In the genomic region with DNA sequence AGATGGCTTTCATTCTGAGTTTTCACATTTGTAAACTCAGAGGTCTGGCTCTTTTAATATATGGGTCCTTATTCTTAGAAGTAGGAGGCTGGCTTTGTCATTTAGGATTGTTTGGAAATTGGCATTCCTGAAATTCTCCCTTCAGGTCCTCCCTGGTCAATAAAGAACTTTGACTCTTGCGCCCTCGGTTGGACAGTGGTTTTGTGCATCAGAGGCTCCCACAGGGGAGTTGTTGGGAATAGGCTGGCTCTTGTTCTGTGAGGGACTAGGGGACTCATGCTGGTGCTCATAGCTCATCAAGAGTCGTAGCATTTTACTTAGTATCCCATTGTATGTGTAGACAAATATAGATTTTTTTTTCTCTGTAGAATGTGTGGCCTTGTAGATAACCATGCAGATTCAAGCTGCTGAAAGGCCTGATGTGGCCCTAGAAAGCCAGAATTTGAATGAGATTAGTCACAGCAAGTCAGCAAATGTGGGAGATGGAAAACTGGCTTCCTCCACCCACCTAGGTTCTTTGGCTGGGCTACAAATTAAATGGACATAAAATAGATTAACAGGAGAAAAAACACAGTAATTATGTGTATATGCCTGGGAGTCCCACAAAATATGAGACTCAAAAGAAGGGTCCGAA, we compare ENCODE assay signal across 26 cellular contexts.
DNase-seq lines count a peak whose midpoint lies in the region; ATAC-seq, FAIRE-seq and TF ChIP-seq lines count a peak whose summit lies in the region.
"Had no signal": no experiment of that assay in that cellular context is flagged by ENCODE, and none has a peak within 500 bp of the region (broad histone marks: within the 10 kb centered on the region; RNA-seq: fewer than 3 reads in every experiment).

No MANE protein-coding gene starts in this region.

- peaks cover 21% of the 10 kb centered on the region for H3K36me3 Mint-ChIP-seq in Caco-2 (ENCODE audit: insufficient read depth, unreplicated experiment)

- no peak overlapping the region for H4K91ac ChIP-seq in H1 (replicated peaks; ENCODE audit: insufficient read length, low read length)

- H2AK5ac ChIP-seq in H1 (ENCODE audit: low read depth, low read length) = no peak overlapping the region; the same call in 1 of the 2 replicates

- H3K18ac ChIP-seq in H1 (ENCODE audit: extremely low read depth, low read length) = no peak overlapping the region

- POLR2A ChIA-PET in Caco-2 (lab: Charles Lee) (no interaction called here), H1 (lab: Charles Lee; ENCODE audit: partially characterized antibody) (interaction anchor here (0.6 to 21.8 kb wide), 2 partner anchors 9 to 39 kb away, joined by 3 to 237 read pairs; no protein-coding TSS in a partner anchor)

- no peak overlapping the region for H4K8ac ChIP-seq in H1 (ENCODE audit: extremely low read depth, insufficient read depth, low read length)

- peaks cover 23% of the 10 kb centered on the region for H3K79me1 ChIP-seq in H1 (ENCODE audit: low read depth, low read length)

- WGBS in HUES64 = 75% methylated on average over 3 of the region's 4 CpGs
- 69% methylated on average over 4 of the region's 4 CpGs; no CpG with 5 or more reads in 1 of the 2 experiments for WGBS in H1 (ENCODE audit: extremely low coverage in 1 of 2, insufficient coverage in 1 of 2, insufficient read length in 1 of 2, insufficient replicate concordance in 2 of 2, low coverage in 1 of 2, low lambda C conversion rate in 2 of 2, missing lambda C conversion rate in 1 of 2), 2 experiments
- WGBS in liver = 50% methylated on average over 4 of the region's 4 CpGs

- no peak overlapping the region for H3K56ac ChIP-seq in H1 (replicated peaks; ENCODE audit: insufficient read length, low read depth, low read length)

- no TSS peak for BruUV-seq in Caco-2 (replicated peaks; lab: Mats Ljungman, UMichigan)

- no peak overlapping the region for H2AFZ ChIP-seq in H1 (ENCODE audit: low read length)
- H2AFZ ChIP-seq: hepatocyte had no signal

- in situ Hi-C loops in ACHN (cut with HindIII; ENCODE audit: low pct_ligation_motif_present, low pct_unique_long_range_greater_than_20kb, low sequenced_read_pairs) = no loop called here

- H3K27me3 ChIP-seq in Caco-2 (replicated peaks; ENCODE audit: control insufficient read depth, insufficient read depth, low read length) = no peaks in the 10 kb centered on the region
- H3K27me3 ChIP-seq in HUES64 (ENCODE audit: insufficient read depth, low read length) = no peaks in the 10 kb centered on the region
- H3K27me3 ChIP-seq in H1 (replicated peaks in 1 of 4; ENCODE audit: control insufficient read depth in 3 of 4, extremely low read depth in 1 of 4, insufficient read depth in 3 of 4, low read length in 3 of 4) = no peaks in the 10 kb centered on the region
- no peaks in the 10 kb centered on the region for H3K27me3 ChIP-seq in liver (ENCODE audit: control insufficient read depth in 4 of 4, insufficient read depth in 4 of 4, low read length in 3 of 4)
- H3K27me3 ChIP-seq: body of pancreas, hepatocyte, thyroid gland had no signal

- H3K9me3 ChIP-seq in Caco-2 = no peaks in the 10 kb centered on the region
- H3K9me3 ChIP-seq in HUES64 (ENCODE audit: insufficient read depth, low read depth, low read length) = no peaks in the 10 kb centered on the region
- H3K9me3 ChIP-seq in H1 (ENCODE audit: insufficient read depth in 2 of 2, low read depth in 1 of 2, low read length in 1 of 2) = no peaks in the 10 kb centered on the region
- no peaks in the 10 kb centered on the region for H3K9me3 ChIP-seq in liver (ENCODE audit: control insufficient read depth in 4 of 4, low read length in 3 of 4)
- H3K9me3 ChIP-seq: body of pancreas, lower lobe of right lung, thyroid gland had no signal

- intact Hi-C loops in Caco-2 (cut with micrococcal nuclease; ENCODE audit: unreplicated experiment) = no loop called here

- peak in 1 of 2 experiments; percentile 38 for TF ChIP-seq CTCF in Caco-2 (IDR thresholded peaks at IDR 0.05; ENCODE audit: insufficient read depth in 1 of 2, low read depth in 1 of 2, low read length in 1 of 2, severe bottlenecking in 1 of 2, unreplicated experiment in 1 of 2)
- no peak for TF ChIP-seq CTCF in H1 (IDR thresholded peaks at IDR 0.05; ENCODE audit: control extremely low read depth in 1 of 3, insufficient read depth in 1 of 3, low read depth in 1 of 3, low read length in 3 of 3)
- peak; percentile 31 for TF ChIP-seq CTCF in liver (IDR thresholded peaks at IDR 0.05; ENCODE audit: low read depth, low read length, missing input control)

- H3K14ac ChIP-seq in H1 (ENCODE audit: insufficient read length) = no peak overlapping the region

- H4K20me1 ChIP-seq in H1 (replicated peaks in 1 of 2; ENCODE audit: control insufficient read depth in 1 of 2, insufficient read depth in 2 of 2, low read length in 2 of 2) = peaks cover 10 to 24% of the 10 kb centered on the region in 2 experiments

- H2BK20ac ChIP-seq in H1 (ENCODE audit: low read length) = peak overlapping the region; percentile 52; the same call in 1 of the 2 replicates

- H4K5ac ChIP-seq in H1 (ENCODE audit: insufficient read length, low read depth, low read length) = no peak overlapping the region

- peak overlapping the region; percentile 65; the same call in 1 of the 2 replicates for H3K27ac ChIP-seq in HUES64 (ENCODE audit: low read depth, low read length)
- H3K27ac ChIP-seq in H1 (ENCODE audit: low read depth, low read length) = no peak overlapping the region
- H3K27ac ChIP-seq in liver (ENCODE audit: low read depth in 1 of 2, low read length in 2 of 2) = no peak overlapping the region
- H3K27ac ChIP-seq: body of pancreas, hepatocyte, lower lobe of right lung, thyroid gland had no signal

- H3K4me1 Mint-ChIP-seq in Caco-2 (ENCODE audit: low read depth, unreplicated experiment) = peaks cover 32% of the 10 kb centered on the region
- H3K4me1 Mint-ChIP-seq: activated B cell treated with CpG ODN at 0.5 μM for 24 hours; activated naive CD8-positive, alpha-beta T cell treated with anti-CD3 and anti-CD28 coated beads, Interleukin-2, amount 50 U/mL, for 24 hours; B cell had no signal

- no peak overlapping the region for H2BK120ac ChIP-seq in H1 (replicated peaks; ENCODE audit: low read depth, low read length)

- H3K9ac ChIP-seq in HUES64 (ENCODE audit: low read depth, low read length) = no peak overlapping the region
- H3K9ac ChIP-seq in H1 (replicated peaks in 1 of 4; ENCODE audit: extremely low read depth in 1 of 4, low read depth in 3 of 4, low read length in 3 of 4) = no peak overlapping the region
- no peak overlapping the region for H3K9ac ChIP-seq in liver (ENCODE audit: low read depth in 1 of 2, low read length in 2 of 2)

- H3K4me2 ChIP-seq in H1 (ENCODE audit: insufficient read depth in 1 of 2, low read depth in 2 of 2, low read length in 2 of 2) = no peak overlapping the region
- H3K4me2 ChIP-seq: hepatocyte had no signal

- peak overlapping the region; percentile 18 for H3K27ac Mint-ChIP-seq in Caco-2 (ENCODE audit: unreplicated experiment)
- H3K27ac Mint-ChIP-seq: activated B cell treated with CpG ODN at 0.5 μM for 24 hours; activated naive CD8-positive, alpha-beta T cell treated with anti-CD3 and anti-CD28 coated beads, Interleukin-2, amount 50 U/mL, for 24 hours; B cell; T-helper 2 cell treated with Interferon-gamma antibody and Interleukin-4, amounts not matched to agents 5 μg/mL and 100 μg/mL, for 36 hours had no signal

- H3K4ac ChIP-seq in H1 (replicated peaks; ENCODE audit: insufficient read length, low read depth, low read length) = no peak overlapping the region

- H3K4me3 ChIP-seq in Caco-2 (ENCODE audit: low read depth, low read length) = no peak overlapping the region
- no peak overlapping the region for H3K4me3 ChIP-seq in HUES64 (ENCODE audit: low read length)
- no peak overlapping the region for H3K4me3 ChIP-seq in H1 (ENCODE audit: extremely low read depth in 1 of 4, insufficient read depth in 2 of 4, low read depth in 3 of 4, low read length in 4 of 4)
- no peak overlapping the region for H3K4me3 ChIP-seq in liver (ENCODE audit: low read depth in 1 of 3, low read length in 3 of 3)
- H3K4me3 ChIP-seq: body of pancreas, hepatocyte, lower lobe of right lung, thyroid gland had no signal

- DNase-seq in Caco-2 (peak in 1 of 2 experiments; percentile 61), H1 (ENCODE audit: low read depth in 1 of 2, low spot score in 2 of 2) (no peak), nucleus accumbens (lab: John Stamatoyannopoulos, UW) (no peak), cerebellar cortex (ENCODE audit: low spot score) (no peak), ACHN (no peak)
- DNase-seq: activated B cell treated with CpG ODN at 0.5 μM for 24 hours; activated CD4-positive, alpha-beta T cell treated with anti-CD3 and anti-CD28 coated beads, Interleukin-2, amount 50 U/mL, for 48 hours; activated gamma-delta T cell; activated naive CD8-positive, alpha-beta T cell treated with anti-CD3 and anti-CD28 coated beads, Interleukin-2, amount 50 U/mL, for 24 hours; body of pancreas; cortex of kidney; DND-41; islet precursor cell; lower lobe of right lung; NCI-H187; occipital lobe; retina; stimulated activated CD4-positive, alpha-beta T cell treated with anti-CD3 and anti-CD28 coated beads, Interleukin-4, amount 100 ng/mL, for 24 hours; stimulated activated naive CD8-positive, alpha-beta T cell treated with anti-CD3 and anti-CD28 coated beads, Interleukin-15, Interleukin-2, amounts not matched to agents 100 U/mL and 50 U/mL, for 24 hours; thyroid gland had no signal

- peaks cover 25% of the 10 kb centered on the region for H3K4me1 ChIP-seq in Caco-2
- peaks cover 68% of the 10 kb centered on the region for H3K4me1 ChIP-seq in HUES64 (ENCODE audit: insufficient read depth, low read length)
- H3K4me1 ChIP-seq in H1 (replicated peaks in 1 of 4; ENCODE audit: control insufficient read depth in 3 of 4, insufficient read depth in 4 of 4, low read length in 3 of 4) = peaks cover 20 to 55% (median 32%) of the 10 kb centered on the region in 4 experiments
- peaks cover 0 to 8% (median 7%) of the 10 kb centered on the region in 4 donors for H3K4me1 ChIP-seq in liver (ENCODE audit: control insufficient read depth in 4 of 4, insufficient read depth in 4 of 4, low read length in 3 of 4)
- H3K4me1 ChIP-seq: body of pancreas had no signal

- no peaks in the 10 kb centered on the region; the same call in 1 of the 2 replicates for H3K36me3 ChIP-seq in Caco-2 (ENCODE audit: control insufficient read depth, insufficient read depth, low read length)
- H3K36me3 ChIP-seq in HUES64 (ENCODE audit: insufficient read depth, low read length) = no peaks in the 10 kb centered on the region
- H3K36me3 ChIP-seq in H1 (ENCODE audit: control insufficient read depth in 2 of 4, insufficient read depth in 4 of 4, low read length in 3 of 4) = no peaks in the 10 kb centered on the region
- no peaks in the 10 kb centered on the region for H3K36me3 ChIP-seq in liver (ENCODE audit: control insufficient read depth in 4 of 4, insufficient read depth in 3 of 4, low read depth in 1 of 4, low read length in 3 of 4)
- H3K36me3 ChIP-seq: thyroid gland had no signal

- H3K23me2 ChIP-seq in H1 (ENCODE audit: low read depth, low read length) = no peaks in the 10 kb centered on the region

- H3K23ac ChIP-seq in H1 (ENCODE audit: insufficient read length) = no peak overlapping the region

- no peak overlapping the region for H2BK15ac ChIP-seq in H1 (ENCODE audit: low read length)

- ATAC-seq in GM18505 (IDR thresholded peaks at IDR 0.05; ENCODE audit: unreplicated experiment) = no peak
- ATAC-seq: activated naive CD8-positive, alpha-beta T cell treated with anti-CD3 and anti-CD28 coated beads, Interleukin-2, amount 50 U/mL, for 24 hours; body of pancreas; lower lobe of right lung; stimulated activated naive CD8-positive, alpha-beta T cell treated with anti-CD3 and anti-CD28 coated beads, Interleukin-15, Interleukin-2, amounts not matched to agents 100 U/mL and 50 U/mL, for 24 hours had no signal

- peak overlapping the region; percentile 27; the same call in 1 of the 2 replicates for H2BK12ac ChIP-seq in H1 (ENCODE audit: low read depth, low read length)

- H3K79me2 ChIP-seq in H1 (ENCODE audit: control insufficient read depth in 1 of 2, insufficient read depth in 2 of 2, low read length in 2 of 2) = peaks cover 3 to 94% of the 10 kb centered on the region in 2 experiments; a peak in 3 of 4 replicates

- TF ChIP-seq EP300 in H1 (IDR thresholded peaks at IDR 0.05; ENCODE audit: borderline replicate concordance in 1 of 2, low read depth in 2 of 2, low read length in 2 of 2) = no peak

- no peak for TF ChIP-seq POLR2A in H1 (IDR thresholded peaks at IDR 0.05; ENCODE audit: control extremely low read depth in 1 of 2, low read depth in 2 of 2, low read length in 2 of 2)
- TF ChIP-seq POLR2A in GM18505 (IDR thresholded peaks at IDR 0.05; ENCODE audit: borderline replicate concordance, extremely low read depth, insufficient read depth, insufficient read length) = no peak

- TF ChIP-seq RAD21 in H1 (IDR thresholded peaks at IDR 0.05 in 1 of 2, conservative IDR thresholded peaks at IDR 0.05 in 1 of 2; ENCODE audit: low read depth in 2 of 2, low read length in 2 of 2) (no peak; a peak in 1 of 4 replicates), liver (IDR thresholded peaks at IDR 0.05) (peak; percentile 71 to 75)

- no peaks in the 10 kb centered on the region for H3K27me3 Mint-ChIP-seq in Caco-2 (ENCODE audit: insufficient read depth, unreplicated experiment)

- FAIRE-seq in H1 (lab: Jason Lieb, UNC) = peak; percentile 32

- H3K9me3 Mint-ChIP-seq in Caco-2 (ENCODE audit: unreplicated experiment) = no peaks in the 10 kb centered on the region
- H3K9me3 Mint-ChIP-seq: activated B cell treated with CpG ODN at 0.5 μM for 24 hours; activated naive CD8-positive, alpha-beta T cell treated with anti-CD3 and anti-CD28 coated beads, Interleukin-2, amount 50 U/mL, for 24 hours; T-helper 2 cell treated with Interferon-gamma antibody and Interleukin-4, amounts not matched to agents 5 μg/mL and 100 μg/mL, for 36 hours had no signal

- H2BK5ac ChIP-seq in H1 (ENCODE audit: low read depth, low read length) = no peak overlapping the region

- no peak overlapping the region for H3K4me3 Mint-ChIP-seq in Caco-2 (ENCODE audit: unreplicated experiment)
- H3K4me3 Mint-ChIP-seq: activated B cell treated with CpG ODN at 0.5 μM for 24 hours; activated naive CD8-positive, alpha-beta T cell treated with anti-CD3 and anti-CD28 coated beads, Interleukin-2, amount 50 U/mL, for 24 hours; B cell; T-helper 2 cell treated with Interferon-gamma antibody and Interleukin-4, amounts not matched to agents 5 μg/mL and 100 μg/mL, for 36 hours had no signal

- CTCF ChIA-PET in Caco-2 (lab: Charles Lee) = no interaction called here
- CTCF ChIA-PET in H1 (lab: Charles Lee; ENCODE audit: partially characterized antibody) = interaction anchor here (1.2 to 2.1 kb wide), 4 partner anchors 10 to 38 kb away, joined by 3 to 16 read pairs (median 5); no protein-coding TSS in a partner anchor
